ENCODE assay signal across 8 cellular contexts in genomic region chr6:136822051-136822378, GRCh38. TPM values are rescaled to one million over a fixed set of nuclear protein-coding genes. Genes with fewer than 3 reads are reported as not detected.
DNase-seq lines count a peak whose midpoint lies in the region; TF ChIP-seq lines count a peak whose summit lies in the region.

No MANE protein-coding gene starts in this region.

- H3K4me3 ChIP-seq in H7 (ENCODE audit: insufficient read depth, low read depth, low read length) (peak overlapping the region; percentile 66), PC-9 (peak overlapping the region; percentile 69), coronary artery (peak overlapping the region; percentile 97), mononuclear cell (ENCODE audit: low read length) (peak overlapping the region; percentile 64)

- peaks cover 5% of the 10 kb centered on the region; the same call in 1 of the 2 replicates for H3K36me3 ChIP-seq in ES-I3 (ENCODE audit: insufficient read depth, low read length)
- 0 out of 2 replicates have a peak, but pooled peaks cover 2% of the 10 kb centered on the region for H3K36me3 ChIP-seq in H7 (replicated peaks; ENCODE audit: control insufficient read depth, insufficient read depth, low read length)
- 0 out of 2 replicates have a peak, but pooled peaks cover 8% of the 10 kb centered on the region for H3K36me3 ChIP-seq in PC-9 (ENCODE audit: low read depth)

- peak overlapping the region; percentile 96 for H2AFZ ChIP-seq in PC-9

- no peaks in the 10 kb centered on the region for H4K20me1 ChIP-seq in PC-9 (ENCODE audit: insufficient read depth)

- H3K27ac ChIP-seq in PC-9: peak overlapping the region; percentile 47
- H3K27ac ChIP-seq in coronary artery: peak overlapping the region; percentile 76 to 98
- H3K27ac ChIP-seq in temporal lobe (ENCODE audit: low read depth, low read length): peak overlapping the region; percentile 55

- POLR2A ChIA-PET in PC-9 (lab: Charles Lee; ENCODE audit: unreplicated experiment): interaction anchor here (0.5 to 0.6 kb wide), 2 partner anchors 462 to 709 kb away, joined by 7 to 13 read pairs; no protein-coding TSS in a partner anchor

- no peaks in the 10 kb centered on the region for H3K9me2 ChIP-seq in PC-9 (ENCODE audit: insufficient read depth)

- H3K4me2 ChIP-seq in PC-9: peak overlapping the region; percentile 83

- H3K9me3 ChIP-seq in ES-I3 (ENCODE audit: control insufficient read depth, insufficient read depth, low read length) (no peaks in the 10 kb centered on the region), PC-9 (ENCODE audit: insufficient read depth, low read depth) (no peaks in the 10 kb centered on the region), mononuclear cell (ENCODE audit: low read depth, low read length) (no peaks in the 10 kb centered on the region)

- intact Hi-C loops in PC-9 (cut with micrococcal nuclease; ENCODE audit: unreplicated experiment): loop anchor here (10.0 kb wide), 1 partner anchor 823 kb away; no protein-coding TSS in a partner anchor

- TF ChIP-seq CTCF in PC-9 (conservative IDR thresholded peaks at IDR 0.05) (no peak), coronary artery (IDR thresholded peaks at IDR 0.05) (no peak)

- H3K27me3 ChIP-seq in H7 (ENCODE audit: control insufficient read depth, insufficient read depth, low read length) (no peaks in the 10 kb centered on the region), PC-9 (ENCODE audit: insufficient read depth, low read depth) (no peaks in the 10 kb centered on the region), mononuclear cell (ENCODE audit: insufficient read depth, low read length) (no peaks in the 10 kb centered on the region)

- peak overlapping the region; percentile 68 for H3K9ac ChIP-seq in ES-I3 (ENCODE audit: low read depth, low read length)

- peaks cover 10% of the 10 kb centered on the region; the same call in 1 of the 2 replicates for H3F3A ChIP-seq in PC-9 (ENCODE audit: insufficient read depth, low read depth)

- H3K4me1 ChIP-seq in ES-I3 (ENCODE audit: insufficient read depth, low read length): no peaks in the 10 kb centered on the region
- H3K4me1 ChIP-seq in PC-9 (replicated peaks; ENCODE audit: insufficient read depth): peaks cover 15% of the 10 kb centered on the region
- H3K4me1 ChIP-seq in mononuclear cell (ENCODE audit: insufficient read depth, low read length): peaks cover 14% of the 10 kb centered on the region

- H3K79me2 ChIP-seq in PC-9 (ENCODE audit: low read depth): peaks cover 8% of the 10 kb centered on the region

- TSS peak; percentile 92 for BruUV-seq in PC-9 (replicated peaks; lab: Mats Ljungman, UMichigan)

- CTCF ChIA-PET in PC-9 (lab: Charles Lee): interaction anchor here (0.6 kb wide), 2 partner anchors 66 to 125 kb away, joined by 5 read pairs; no protein-coding TSS in a partner anchor

- DNase-seq in H7: peak; percentile 10
- DNase-seq in PC-9: no peak
- DNase-seq in coronary artery (ENCODE audit: low spot score): no peak
- no peak for DNase-seq in effector CD8-positive, alpha-beta T cell (lab: John Stamatoyannopoulos, UW)
- no peak for DNase-seq in NCI-H128 (lab: John Stamatoyannopoulos, UW; ENCODE audit: unreplicated experiment)

RNA-seq across cellular contexts. Expression of gene PEX7, which starts 0.4 kb away (rescaled TPM):
- 11.8 and 14.0 TPM in 2 replicates for total RNA-seq in H7 (2014; rRNA removed; shearing (Covaris generic))
- total RNA-seq in PC-9 (2021): 5.6 and 11.5 TPM in 2 replicates
- 6.1 TPM for total RNA-seq in mononuclear cell
- 6.6 TPM for total RNA-seq in temporal lobe

RNA-seq across cellular contexts. Expression of gene MAP3K5, which starts 29.7 kb away (rescaled TPM):
- total RNA-seq in H7 (2014; rRNA removed; shearing (Covaris generic)): 0.59 and 1.3 TPM in 2 replicates
- total RNA-seq in PC-9 (2021) (10.4 and 10.9 TPM in 2 replicates), mononuclear cell (27.8 TPM), temporal lobe (12.0 TPM)
